ENCODE assay signal across 11 cellular contexts in the genomic region with DNA sequence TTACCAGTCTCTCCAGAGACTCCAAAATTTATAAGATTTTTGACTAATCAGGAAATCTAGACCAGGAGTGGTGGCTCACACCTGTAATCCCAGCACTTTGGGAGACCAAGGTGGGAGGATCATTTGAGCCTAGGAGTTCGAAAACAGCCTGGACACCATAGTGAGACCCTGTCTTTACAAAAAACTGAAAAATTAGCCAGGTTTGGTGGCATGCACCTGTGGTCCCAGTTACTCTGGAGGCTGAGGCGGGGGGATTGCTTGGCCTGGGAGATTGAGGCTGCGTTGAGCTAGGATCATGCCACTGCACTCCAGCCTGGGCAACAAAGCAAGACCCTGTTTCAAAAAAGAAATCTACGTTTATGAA. TPM values are rescaled to one million over a fixed set of nuclear protein-coding genes. Genes with fewer than 3 reads are reported as not detected.
DNase-seq lines count a peak whose midpoint lies in the region; ATAC-seq, FAIRE-seq and TF ChIP-seq lines count a peak whose summit lies in the region.
"Had no signal": no experiment of that assay in that cellular context is flagged by ENCODE, and none has a peak within 500 bp of the region (broad histone marks: within the 10 kb centered on the region; RNA-seq: fewer than 3 reads in every experiment).

No MANE protein-coding gene starts in this region.

- FAIRE-seq in H1 (lab: Jason Lieb, UNC): no peak

- no peak overlapping the region for H3K18ac ChIP-seq in H1 (ENCODE audit: extremely low read depth, low read length)

- no peak overlapping the region for H2AFZ ChIP-seq in PC-3 (ENCODE audit: low read length)
- H2AFZ ChIP-seq in H1 (ENCODE audit: low read length): no peak overlapping the region

- H4K91ac ChIP-seq in H1 (replicated peaks; ENCODE audit: insufficient read length, low read length): no peak overlapping the region

- H3K4me1 Mint-ChIP-seq in activated CD4-positive, alpha-beta T cell treated with anti-CD3 and anti-CD28 coated beads for 36 hours: peaks cover 64% of the 10 kb centered on the region
- peaks cover 5 to 20% of the 10 kb centered on the region in 2 donors for H3K4me1 Mint-ChIP-seq in stimulated activated naive B cell treated with anti-CD40 and anti-IgM and Interleukin-4, amounts not matched to agents 10 μg/mL and 1 μg/mL and 100 μg/mL, for 72 hours

- H3F3A ChIP-seq in PC-3 (ENCODE audit: low read length, unreplicated experiment): no peaks in the 10 kb centered on the region

- H3K4me2 ChIP-seq in PC-3 (ENCODE audit: low read length) (no peak overlapping the region), H1 (ENCODE audit: insufficient read depth in 1 of 2, low read depth in 2 of 2, low read length in 2 of 2) (no peak overlapping the region)

- H4K20me1 ChIP-seq in PC-3 (ENCODE audit: low read length): no peaks in the 10 kb centered on the region
- peaks cover 0 to 9% of the 10 kb centered on the region in 2 experiments for H4K20me1 ChIP-seq in H1 (replicated peaks in 1 of 2; ENCODE audit: control insufficient read depth in 1 of 2, insufficient read depth in 2 of 2, low read length in 2 of 2)

- TF ChIP-seq EP300 in H1 (IDR thresholded peaks at IDR 0.05; ENCODE audit: borderline replicate concordance in 1 of 2, low read depth in 2 of 2, low read length in 2 of 2): no peak

- H3K79me2 ChIP-seq in PC-3 (ENCODE audit: low read length): no peaks in the 10 kb centered on the region
- H3K79me2 ChIP-seq in H1 (ENCODE audit: control insufficient read depth in 1 of 2, insufficient read depth in 2 of 2, low read length in 2 of 2): peaks cover 0 to under 1% of the 10 kb centered on the region in 2 experiments; a peak in 1 of 4 replicates

- H4K8ac ChIP-seq in H1 (ENCODE audit: extremely low read depth, insufficient read depth, low read length): no peak overlapping the region

- TF ChIP-seq POLR2A in H1 (IDR thresholded peaks at IDR 0.05; ENCODE audit: control extremely low read depth in 1 of 2, low read depth in 2 of 2, low read length in 2 of 2): no peak

- H3K9me2 ChIP-seq in PC-3 (replicated peaks; ENCODE audit: low read length): no peaks in the 10 kb centered on the region

- no peak overlapping the region for H3K27ac ChIP-seq in PC-3 (ENCODE audit: low read length)
- no peak overlapping the region for H3K27ac ChIP-seq in H1 (ENCODE audit: low read depth, low read length)

- peaks cover 71% of the 10 kb centered on the region for H3K36me3 Mint-ChIP-seq in activated CD4-positive, alpha-beta T cell treated with anti-CD3 and anti-CD28 coated beads for 36 hours (ENCODE audit: low read depth)
- peaks cover 41 to 64% of the 10 kb centered on the region in 2 donors for H3K36me3 Mint-ChIP-seq in stimulated activated naive B cell treated with anti-CD40 and anti-IgM and Interleukin-4, amounts not matched to agents 10 μg/mL and 1 μg/mL and 100 μg/mL, for 72 hours

- H3K27ac Mint-ChIP-seq in activated CD4-positive, alpha-beta T cell treated with anti-CD3 and anti-CD28 coated beads for 36 hours: peak overlapping the region; percentile 27
- H3K27ac Mint-ChIP-seq in stimulated activated naive B cell treated with anti-CD40 and anti-IgM and Interleukin-4, amounts not matched to agents 10 μg/mL and 1 μg/mL and 100 μg/mL, for 72 hours: no peak overlapping the region

- H3K23me2 ChIP-seq in H1 (ENCODE audit: low read depth, low read length): no peaks in the 10 kb centered on the region

- CTCF ChIA-PET in activated CD4-positive, alpha-beta T cell treated with anti-CD3 and anti-CD28 coated beads for 36 hours (lab: Charles Lee): interaction anchor here (0.6 to 8.2 kb wide), 43 partner anchors 10 to 692 kb away, joined by 3 to 163 read pairs (median 4); a partner anchor contains a TSS
- CTCF ChIA-PET in PC-3 (lab: Charles Lee) (interaction anchor here (0.5 to 1.9 kb wide), 6 partner anchors 9 to 138 kb away, joined by 6 to 18 read pairs (median 10); a partner anchor contains a TSS), H1 (lab: Charles Lee; ENCODE audit: partially characterized antibody) (interaction anchor here (0.6 to 27.5 kb wide), 34 partner anchors 7 to 531 kb away, joined by 3 to 507 read pairs (median 4); a partner anchor contains a TSS)

- no TSS peak for BruUV-seq in PC-3 (replicated peaks; lab: Mats Ljungman, UMichigan)

- H2AK5ac ChIP-seq in H1 (ENCODE audit: low read depth, low read length): no peak overlapping the region

- H2BK5ac ChIP-seq in H1 (ENCODE audit: low read depth, low read length): no peak overlapping the region

- TF ChIP-seq CTCF in PC-3 (conservative IDR thresholded peaks at IDR 0.05; ENCODE audit: low read depth, low read length): peak; percentile 30; the same call in 1 of the 2 replicates
- TF ChIP-seq CTCF in H1 (IDR thresholded peaks at IDR 0.05; ENCODE audit: control extremely low read depth in 1 of 3, insufficient read depth in 1 of 3, low read depth in 1 of 3, low read length in 3 of 3): no peak

- no peak overlapping the region for H4K5ac ChIP-seq in H1 (ENCODE audit: insufficient read length, low read depth, low read length)

- H3K14ac ChIP-seq in H1 (ENCODE audit: insufficient read length): no peak overlapping the region

- no peaks in the 10 kb centered on the region for H3K9me3 Mint-ChIP-seq in activated CD4-positive, alpha-beta T cell treated with anti-CD3 and anti-CD28 coated beads for 36 hours (ENCODE audit: low read depth)
- H3K9me3 Mint-ChIP-seq in stimulated activated naive B cell treated with anti-CD40 and anti-IgM and Interleukin-4, amounts not matched to agents 10 μg/mL and 1 μg/mL and 100 μg/mL, for 72 hours: no peaks in the 10 kb centered on the region
- H3K9me3 Mint-ChIP-seq: activated B cell treated with CpG ODN at 0.5 μM for 24 hours had no signal

- H2BK15ac ChIP-seq in H1 (ENCODE audit: low read length): no peak overlapping the region

- no peak overlapping the region for H3K23ac ChIP-seq in H1 (ENCODE audit: insufficient read length)

- no peak overlapping the region for H3K9ac ChIP-seq in PC-3 (ENCODE audit: low read length)
- H3K9ac ChIP-seq in H1 (replicated peaks in 1 of 4; ENCODE audit: extremely low read depth in 1 of 4, low read depth in 3 of 4, low read length in 3 of 4): no peak overlapping the region

- DNase-seq in activated CD4-positive, alpha-beta T cell treated with anti-CD3 and anti-CD28 coated beads for 36 hours: no peak
- DNase-seq in activated CD4-positive, alpha-beta T cell treated with anti-CD3 and anti-CD28 coated beads for 4 hours: no peak
- DNase-seq in PC-3: no peak
- no peak for DNase-seq in H1 (ENCODE audit: low read depth in 1 of 2, low spot score in 2 of 2)
- no peak for DNase-seq in stimulated activated naive B cell treated with anti-CD40 and anti-IgM and Interleukin-4, amounts not matched to agents 10 μg/mL and 1 μg/mL and 100 μg/mL, for 72 hours
- DNase-seq in effector CD8-positive, alpha-beta T cell (lab: John Stamatoyannopoulos, UW): no peak
- no peak for DNase-seq in NCI-H2107 (lab: John Stamatoyannopoulos, UW)
- no peak for DNase-seq in Right ventricle myocardium inferior (ENCODE audit: missing footprints)
- DNase-seq: SIG-M5 had no signal

- intact Hi-C loops in activated CD4-positive, alpha-beta T cell treated with anti-CD3 and anti-CD28 coated beads for 36 hours (cut with DNase I, micrococcal nuclease): loop anchor here (1.0 to 5.0 kb wide), 5 partner anchors 11 to 149 kb away; a partner anchor contains a TSS
- intact Hi-C loops in PC-3 (cut with micrococcal nuclease) (loop anchor here (1.0 kb wide), 3 partner anchors 9 to 136 kb away; a partner anchor contains a TSS), Right ventricle myocardium inferior (cut with DNase I) (loop anchor here (2.0 kb wide), 1 partner anchor 137 kb away; no protein-coding TSS in a partner anchor)

- POLR2A ChIA-PET in activated CD4-positive, alpha-beta T cell treated with anti-CD3 and anti-CD28 coated beads for 36 hours (lab: Charles Lee): interaction anchor here (0.7 to 1.2 kb wide), 4 partner anchors 11 to 341 kb away, joined by 3 to 6 read pairs (median 5); no protein-coding TSS in a partner anchor
- POLR2A ChIA-PET in PC-3 (lab: Charles Lee; ENCODE audit: unreplicated experiment) (no interaction called here), H1 (lab: Charles Lee; ENCODE audit: partially characterized antibody) (interaction anchor here (0.8 to 1.9 kb wide), 7 partner anchors 9 to 125 kb away, joined by 3 to 9 read pairs (median 3); a partner anchor contains a TSS)

- H3K27me3 ChIP-seq in PC-3 (ENCODE audit: low read length): no peaks in the 10 kb centered on the region
- H3K27me3 ChIP-seq in H1 (replicated peaks in 1 of 4; ENCODE audit: control insufficient read depth in 3 of 4, extremely low read depth in 1 of 4, insufficient read depth in 3 of 4, low read length in 3 of 4): no peaks in the 10 kb centered on the region

- WGBS in H1 (ENCODE audit: extremely low coverage in 1 of 2, insufficient coverage in 1 of 2, insufficient read length in 1 of 2, insufficient replicate concordance in 2 of 2, low coverage in 1 of 2, low lambda C conversion rate in 2 of 2, missing lambda C conversion rate in 1 of 2), 2 experiments: 92% methylated on average over 4 of the region's 4 CpGs; no CpG with 5 or more reads in 1 of the 2 experiments

- H3K36me3 ChIP-seq in PC-3 (ENCODE audit: low read depth, low read length) (peaks cover 4% of the 10 kb centered on the region; the same call in 1 of the 2 replicates), H1 (ENCODE audit: control insufficient read depth in 2 of 4, insufficient read depth in 4 of 4, low read length in 3 of 4) (peaks cover 13 to 58% (median 43%) of the 10 kb centered on the region in 4 experiments)

- no peak overlapping the region for H2BK120ac ChIP-seq in H1 (replicated peaks; ENCODE audit: low read depth, low read length)

- H3K4me3 ChIP-seq in PC-3 (ENCODE audit: low read length) (no peak overlapping the region), H1 (ENCODE audit: extremely low read depth in 1 of 4, insufficient read depth in 2 of 4, low read depth in 3 of 4, low read length in 4 of 4) (no peak overlapping the region)

- H3K4me1 ChIP-seq in PC-3 (ENCODE audit: insufficient read depth, low read length) (0 out of 2 replicates have a peak, but pooled peaks cover 3% of the 10 kb centered on the region), H1 (replicated peaks in 1 of 4; ENCODE audit: control insufficient read depth in 3 of 4, insufficient read depth in 4 of 4, low read length in 3 of 4) (no peaks in the 10 kb centered on the region)

- H3K4me3 Mint-ChIP-seq in activated CD4-positive, alpha-beta T cell treated with anti-CD3 and anti-CD28 coated beads for 36 hours: no peak overlapping the region
- H3K4me3 Mint-ChIP-seq in stimulated activated naive B cell treated with anti-CD40 and anti-IgM and Interleukin-4, amounts not matched to agents 10 μg/mL and 1 μg/mL and 100 μg/mL, for 72 hours: no peak overlapping the region

- no peak overlapping the region for H2BK20ac ChIP-seq in H1 (ENCODE audit: low read length)

- no peaks in the 10 kb centered on the region for H3K79me1 ChIP-seq in H1 (ENCODE audit: low read depth, low read length)

- H3K9me3 ChIP-seq in PC-3 (ENCODE audit: low read length) (no peaks in the 10 kb centered on the region), H1 (ENCODE audit: insufficient read depth in 2 of 2, low read depth in 1 of 2, low read length in 1 of 2) (no peaks in the 10 kb centered on the region)

- no peak for ATAC-seq in activated CD4-positive, alpha-beta T cell treated with anti-CD3 and anti-CD28 coated beads for 36 hours
- no peak for ATAC-seq in PC-3
- ATAC-seq in stimulated activated naive B cell treated with anti-CD40 and anti-IgM and Interleukin-4, amounts not matched to agents 10 μg/mL and 1 μg/mL and 100 μg/mL, for 72 hours (replicated peaks): peak; percentile 8 to 18
- no peak for ATAC-seq in Right ventricle myocardium inferior

- no peak overlapping the region for H3K4ac ChIP-seq in H1 (replicated peaks; ENCODE audit: insufficient read length, low read depth, low read length)

- no peaks in the 10 kb centered on the region for H3K27me3 Mint-ChIP-seq in activated CD4-positive, alpha-beta T cell treated with anti-CD3 and anti-CD28 coated beads for 36 hours
- no peaks in the 10 kb centered on the region for H3K27me3 Mint-ChIP-seq in stimulated activated naive B cell treated with anti-CD40 and anti-IgM and Interleukin-4, amounts not matched to agents 10 μg/mL and 1 μg/mL and 100 μg/mL, for 72 hours
- H3K27me3 Mint-ChIP-seq: activated B cell treated with CpG ODN at 0.5 μM for 24 hours had no signal

- H3K56ac ChIP-seq in H1 (replicated peaks; ENCODE audit: insufficient read length, low read depth, low read length): no peak overlapping the region

- TF ChIP-seq RAD21 in H1 (IDR thresholded peaks at IDR 0.05 in 1 of 2, conservative IDR thresholded peaks at IDR 0.05 in 1 of 2; ENCODE audit: low read depth in 2 of 2, low read length in 2 of 2): no peak

- no peak overlapping the region for H2BK12ac ChIP-seq in H1 (ENCODE audit: low read depth, low read length)

RNA-seq across cellular contexts. Expression of a gene that starts 10.0 kb away (rescaled TPM):
- 10 to 100 TPM; 48.2 TPM for total RNA-seq in activated CD4-positive, alpha-beta T cell treated with anti-CD3 and anti-CD28 coated beads for 36 hours
- total RNA-seq in PC-3 (2014; rRNA removed): 25.7 and 36.3 TPM in 2 replicates
- 59.3 and 61.4 TPM in 2 replicates for total RNA-seq in H1 (2021; fragmentation: NEBNext Ultra II Directional; extraction: Animal tissue kit (Norgen Biotek cat#: 25700))
- polyA plus RNA-seq in H1 (2011; rRNA removed): 70.1 and 98.5 TPM in 2 replicates
- polyA plus RNA-seq in H1 (2011; cell fraction: cytosol; rRNA removed): 47.8 TPM
- 115 TPM for polyA plus RNA-seq in H1 (2011; cell fraction: nucleus; rRNA removed)
- polyA plus RNA-seq in H1 (2012, experiment 1 of 2): 27.5 to 39.2 TPM (median 34.5 TPM) in 4 replicates
- 20.8 TPM for polyA plus RNA-seq in H1 (2012, experiment 2 of 2)
- 34.7 TPM for polyA plus RNA-seq in H1 (2013, experiment 1 of 2)
- polyA plus RNA-seq in H1 (2013, experiment 2 of 2): 38.4 TPM
- polyA minus RNA-seq in H1 (2011; rRNA and poly(A)+ RNA removed): 58.6 and 67.6 TPM in 2 replicates
- 31.1 TPM for polyA minus RNA-seq in H1 (2011; cell fraction: cytosol; rRNA and poly(A)+ RNA removed)
- polyA minus RNA-seq in H1 (2011; cell fraction: nucleus; rRNA and poly(A)+ RNA removed): 46.9 TPM
- total RNA-seq in Right ventricle myocardium inferior: 12.8 TPM

RNA-seq across cellular contexts. Expression of a gene that starts 14.4 kb away (rescaled TPM):
- not detected for total RNA-seq in activated CD4-positive, alpha-beta T cell treated with anti-CD3 and anti-CD28 coated beads for 36 hours
- total RNA-seq in PC-3 (2014; rRNA removed) (not detected in 2 replicates), Right ventricle myocardium inferior (not detected)
- not detected in 2 replicates for total RNA-seq in H1 (2021; fragmentation: NEBNext Ultra II Directional; extraction: Animal tissue kit (Norgen Biotek cat#: 25700))
- polyA plus RNA-seq in H1 (2011; rRNA removed): not detected in 2 replicates
- polyA plus RNA-seq in H1 (2011; cell fraction: cytosol; rRNA removed): not detected
- polyA plus RNA-seq in H1 (2011; cell fraction: nucleus; rRNA removed): not detected
- not detected in 4 replicates for polyA plus RNA-seq in H1 (2012, experiment 1 of 2)
- polyA plus RNA-seq in H1 (2012, experiment 2 of 2): not detected
- polyA plus RNA-seq in H1 (2013, experiment 1 of 2): not detected
- polyA plus RNA-seq in H1 (2013, experiment 2 of 2): not detected
- not detected in 2 replicates for polyA minus RNA-seq in H1 (2011; rRNA and poly(A)+ RNA removed)
- not detected for polyA minus RNA-seq in H1 (2011; cell fraction: cytosol; rRNA and poly(A)+ RNA removed)
- not detected for polyA minus RNA-seq in H1 (2011; cell fraction: nucleus; rRNA and poly(A)+ RNA removed)
- total RNA-seq: activated B cell treated with CpG ODN at 0.5 μM for 24 hours, sciatic nerve had no signal

Comparison
In these comparisons a context has a peak if more than half of its experiments do, and no peak if none do; other contexts are left out.
1. ATAC-seq: peak in stimulated activated naive B cell treated with anti-CD40 and anti-IgM and Interleukin-4, amounts not matched to agents 10 μg/mL and 1 μg/mL and 100 μg/mL, for 72 hours (2 of 2); none in activated CD4-positive, alpha-beta T cell treated with anti-CD3 and anti-CD28 coated beads for 36 hours (single experiment), PC-3 (single experiment) and Right ventricle myocardium inferior (single experiment).